Comparison of ENCODE assay signal across 22 cellular contexts in the genomic region with DNA sequence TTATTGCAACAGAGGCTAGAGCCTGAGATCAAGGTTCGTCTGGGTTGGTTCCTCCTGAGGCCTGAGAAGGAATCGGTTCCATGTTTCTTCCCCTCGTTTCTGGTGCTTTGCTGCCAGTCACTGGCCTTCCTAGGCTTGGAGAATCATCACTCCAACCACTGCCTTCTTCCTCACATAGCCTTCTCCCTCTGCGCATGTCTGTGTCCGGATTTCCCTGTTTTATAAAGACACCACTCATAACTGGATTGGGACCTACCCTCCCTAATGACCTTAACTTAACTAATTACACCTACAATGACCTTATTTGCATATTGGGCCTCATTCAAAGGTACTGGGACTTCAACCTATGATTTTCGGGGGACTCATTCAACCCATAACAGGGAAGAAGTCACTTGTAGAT.
"Had no signal": no experiment of that assay in that cellular context is flagged by ENCODE, and none has a peak within 500 bp of the region (broad histone marks: within the 10 kb centered on the region; RNA-seq: fewer than 3 reads in every experiment).

No MANE protein-coding gene starts in this region.

- ATAC-seq: natural killer cell; stimulated activated naive B cell treated with anti-CD40 and anti-IgM and Interleukin-4, amounts not matched to agents 10 μg/mL and 1 μg/mL and 100 μg/mL, for 72 hours; stimulated activated naive CD8-positive, alpha-beta T cell treated with anti-CD3 and anti-CD28 coated beads, Interleukin-15, Interleukin-2, amounts not matched to agents 100 U/mL and 50 U/mL, for 24 hours had no signal

- H3K4me2 ChIP-seq: hepatocyte had no signal

- DNase-seq: heart right ventricle; lower lobe of right lung; mammary epithelial cell; naive B cell; natural killer cell; retina; sigmoid colon; small intestine; spleen; stimulated activated CD4-positive, alpha-beta T cell treated with anti-CD3 and anti-CD28 coated beads, Interleukin-1b, Interleukin-23, amount 100 ng/mL, for 48 hours; stimulated activated CD4-positive, alpha-beta T cell treated with anti-CD3 and anti-CD28 coated beads, Interleukin-2, amount 100 ng/mL, for 48 hours; stimulated activated CD4-positive, alpha-beta T cell treated with anti-CD3 and anti-CD28 coated beads, Interleukin-4, amount 100 ng/mL, for 4 hours; stimulated activated CD8-positive, alpha-beta memory T cell treated with anti-CD3 and anti-CD28 coated beads, Interleukin-4, amount 100 ng/mL, for 48 hours; stimulated activated naive B cell treated with anti-CD40 and anti-IgM and Interleukin-4, amounts not matched to agents 10 μg/mL and 1 μg/mL and 100 μg/mL, for 72 hours; stimulated activated naive CD8-positive, alpha-beta T cell treated with anti-CD3 and anti-CD28 coated beads, Interleukin-15, Interleukin-2, amounts not matched to agents 100 U/mL and 50 U/mL, for 24 hours; stomach; testis; thyroid gland; transverse colon; upper lobe of right lung had no signal

- H3K27ac ChIP-seq: hepatocyte, lower lobe of right lung, ovary, sigmoid colon, stomach, testis, thyroid gland, transverse colon, upper lobe of right lung had no signal

- H2AFZ ChIP-seq: hepatocyte had no signal

- H3K36me3 ChIP-seq: heart right ventricle, lower lobe of right lung, ovary, sigmoid colon, spleen, stomach, thyroid gland, transverse colon, upper lobe of right lung had no signal

- H3K79me2 ChIP-seq: hepatocyte had no signal

- H3K27me3 ChIP-seq: heart right ventricle, hepatocyte, ovary, sigmoid colon, spleen, stomach, testis, thyroid gland, transverse colon, upper lobe of right lung had no signal

- H3K9me3 ChIP-seq: lower lobe of right lung, ovary, sigmoid colon, spleen, stomach, testis, thyroid gland, transverse colon, upper lobe of right lung had no signal

- H3K4me1 ChIP-seq: testis, thyroid gland, transverse colon, upper lobe of right lung had no signal

- H3K4me3 ChIP-seq: heart right ventricle, hepatocyte, lower lobe of right lung, ovary, sigmoid colon, spleen, stomach, testis, thyroid gland, transverse colon, upper lobe of right lung had no signal
